In genomic region chr9:130445268-130445983, GRCh38 we compare ENCODE assay signal across 8 cellular contexts. TPM values are rescaled to one million over a fixed set of nuclear protein-coding genes. Genes with fewer than 3 reads are reported as not detected.
A peak's percentile ranks its signal among the peaks of the same experiment; 100 is the strongest.
DNase-seq lines count a peak whose midpoint lies in the region; ATAC-seq lines count a peak whose summit lies in the region.

No MANE protein-coding gene starts in this region.

- H3K9me3 Mint-ChIP-seq in activated CD4-positive, alpha-beta T cell treated with anti-CD3 and anti-CD28 coated beads for 36 hours (ENCODE audit: low read depth), result peaks cover 6% of the 10 kb centered on the region
- peaks cover 3% of the 10 kb centered on the region for H3K9me3 Mint-ChIP-seq in stimulated activated effector memory CD8-positive, alpha-beta T cell treated with anti-CD3 and anti-CD28 coated beads, Interleukin-12 subunit alpha, Interleukin-12 subunit beta, amount 100 ng/mL, for 72 hours

- no peak for ATAC-seq in activated CD4-positive, alpha-beta T cell treated with anti-CD3 and anti-CD28 coated beads for 36 hours
- no peak for ATAC-seq in stimulated activated effector memory CD8-positive, alpha-beta T cell treated with anti-CD3 and anti-CD28 coated beads, Interleukin-12 subunit alpha, Interleukin-12 subunit beta, amount 100 ng/mL, for 72 hours

- peaks cover 17% of the 10 kb centered on the region for H3K9me3 ChIP-seq in adipocyte (ENCODE audit: control insufficient read depth, low read length)
- H3K9me3 ChIP-seq in iPS-15b (ENCODE audit: control insufficient read depth, insufficient read depth, low read length), result no peaks in the 10 kb centered on the region

- peaks cover 14% of the 10 kb centered on the region for H3K4me1 Mint-ChIP-seq in activated CD4-positive, alpha-beta T cell treated with anti-CD3 and anti-CD28 coated beads for 36 hours
- peaks cover 11% of the 10 kb centered on the region for H3K4me1 Mint-ChIP-seq in stimulated activated effector memory CD8-positive, alpha-beta T cell treated with anti-CD3 and anti-CD28 coated beads, Interleukin-12 subunit alpha, Interleukin-12 subunit beta, amount 100 ng/mL, for 72 hours

- H3K4me1 ChIP-seq in adipocyte (ENCODE audit: control insufficient read depth, insufficient read depth, low read length), result peaks cover 39% of the 10 kb centered on the region
- H3K4me1 ChIP-seq in iPS-15b (ENCODE audit: control insufficient read depth, insufficient read depth, low read length), result peaks cover 25% of the 10 kb centered on the region

- H3K9ac ChIP-seq in adipocyte (ENCODE audit: low read length), result peak overlapping the region; percentile 99
- H3K9ac ChIP-seq in iPS-15b (ENCODE audit: low read depth, low read length), result peak overlapping the region; percentile 70

- peaks cover 25% of the 10 kb centered on the region for H3K27me3 Mint-ChIP-seq in activated CD4-positive, alpha-beta T cell treated with anti-CD3 and anti-CD28 coated beads for 36 hours

- peak overlapping the region; percentile 46 for H3K4me3 Mint-ChIP-seq in activated CD4-positive, alpha-beta T cell treated with anti-CD3 and anti-CD28 coated beads for 36 hours
- peak overlapping the region; percentile 55 for H3K4me3 Mint-ChIP-seq in stimulated activated effector memory CD8-positive, alpha-beta T cell treated with anti-CD3 and anti-CD28 coated beads, Interleukin-12 subunit alpha, Interleukin-12 subunit beta, amount 100 ng/mL, for 72 hours

- POLR2A ChIA-PET in activated CD4-positive, alpha-beta T cell treated with anti-CD3 and anti-CD28 coated beads for 36 hours (lab: Charles Lee), result no interaction called here

- H3K4me3 ChIP-seq in adipocyte (ENCODE audit: low read length) (peak overlapping the region; percentile 97), iPS-15b (ENCODE audit: low read depth, low read length) (peak overlapping the region; percentile 63)

- CTCF ChIA-PET in activated CD4-positive, alpha-beta T cell treated with anti-CD3 and anti-CD28 coated beads for 36 hours (lab: Charles Lee), result no interaction called here

- H3K36me3 ChIP-seq in adipocyte (ENCODE audit: control insufficient read depth, insufficient read depth, low read length, severe bottlenecking) (peaks cover 22% of the 10 kb centered on the region), iPS-15b (ENCODE audit: control insufficient read depth, insufficient read depth, low read length) (no peaks in the 10 kb centered on the region)

- intact Hi-C loops in activated CD4-positive, alpha-beta T cell treated with anti-CD3 and anti-CD28 coated beads for 36 hours (cut with DNase I, micrococcal nuclease), result no loop called here

- H3K36me3 Mint-ChIP-seq in activated CD4-positive, alpha-beta T cell treated with anti-CD3 and anti-CD28 coated beads for 36 hours (ENCODE audit: low read depth), result peaks cover 2% of the 10 kb centered on the region
- no peaks in the 10 kb centered on the region for H3K36me3 Mint-ChIP-seq in stimulated activated effector memory CD8-positive, alpha-beta T cell treated with anti-CD3 and anti-CD28 coated beads, Interleukin-12 subunit alpha, Interleukin-12 subunit beta, amount 100 ng/mL, for 72 hours

- no peak for DNase-seq in activated CD4-positive, alpha-beta T cell treated with anti-CD3 and anti-CD28 coated beads for 36 hours
- no peak for DNase-seq in activated CD4-positive, alpha-beta T cell treated with anti-CD3 and anti-CD28 coated beads, Interleukin-2, amount 50 U/mL, for 4 hours
- DNase-seq in adipocyte (ENCODE audit: low read depth) (peak; percentile 84), cerebellar cortex (ENCODE audit: low spot score) (no peak), D341Med (ENCODE audit: low spot score) (no peak)
- no peak for DNase-seq in stimulated activated effector memory CD8-positive, alpha-beta T cell treated with anti-CD3 and anti-CD28 coated beads, Interleukin-12 subunit alpha, Interleukin-12 subunit beta, amount 100 ng/mL, for 72 hours (ENCODE audit: low spot score in 2 of 2)
- DNase-seq in activated CD4-positive, CD25-positive, alpha-beta regulatory T cell treated with anti-CD3 and anti-CD28 coated beads, Interleukin-2, amount 50 U/mL, for 72 hours, result no peak

- no peak overlapping the region for H3K27ac Mint-ChIP-seq in activated CD4-positive, alpha-beta T cell treated with anti-CD3 and anti-CD28 coated beads for 36 hours
- no peak overlapping the region for H3K27ac Mint-ChIP-seq in stimulated activated effector memory CD8-positive, alpha-beta T cell treated with anti-CD3 and anti-CD28 coated beads, Interleukin-12 subunit alpha, Interleukin-12 subunit beta, amount 100 ng/mL, for 72 hours

- no peaks in the 10 kb centered on the region for H3K27me3 ChIP-seq in adipocyte (replicated peaks; ENCODE audit: control insufficient read depth, insufficient read depth, low read length)
- H3K27me3 ChIP-seq in iPS-15b (ENCODE audit: control insufficient read depth, insufficient read depth, low read length), result peaks cover 18% of the 10 kb centered on the region

RNA-seq across cellular contexts. Expression of gene ASS1, which starts 0.7 kb away (rescaled TPM):
- total RNA-seq in activated CD4-positive, alpha-beta T cell treated with anti-CD3 and anti-CD28 coated beads for 36 hours, result 1 to 10 TPM; 8.6 to 9.3 TPM
